In the genomic region with DNA sequence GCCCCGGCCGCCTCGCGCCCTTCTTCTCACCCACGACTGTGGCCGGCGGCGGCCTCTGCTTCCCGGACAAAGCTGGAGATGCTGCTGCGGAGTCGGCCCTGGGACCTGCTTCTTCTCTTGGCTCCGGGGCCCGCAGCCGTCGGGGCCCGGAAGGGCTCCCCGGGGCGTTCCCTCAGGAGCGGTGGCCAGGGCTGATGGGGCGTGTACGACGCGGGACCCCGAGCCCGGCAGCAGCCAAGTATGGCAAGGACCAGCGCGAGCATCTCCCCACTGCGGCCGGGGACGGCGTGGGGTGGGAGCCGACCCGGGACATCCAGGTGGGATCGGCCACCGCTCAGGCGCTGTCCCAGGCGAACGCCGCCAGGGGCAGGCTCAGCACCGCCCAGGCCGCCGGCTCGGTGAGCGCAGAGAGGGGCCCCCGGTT, we compare ENCODE assay signal across 9 cellular contexts. TPM values are rescaled to one million over a fixed set of nuclear protein-coding genes. Genes with fewer than 3 reads are reported as not detected.
A peak's percentile ranks its signal among the peaks of the same experiment; 100 is the strongest.
DNase-seq lines count a peak whose midpoint lies in the region; ATAC-seq and TF ChIP-seq lines count a peak whose summit lies in the region.
"Had no signal": no experiment of that assay in that cellular context is flagged by ENCODE, and none has a peak within 500 bp of the region (broad histone marks: within the 10 kb centered on the region; RNA-seq: fewer than 3 reads in every experiment).

No MANE protein-coding gene starts in this region.

- CTCF ChIA-PET in activated B cell treated with CpG ODN at 0.5 μM for 24 hours (lab: Charles Lee): no interaction called here

- no peak for TF ChIP-seq POLR2A in prostate gland (IDR thresholded peaks at IDR 0.05)

- H3K4me3 Mint-ChIP-seq in activated B cell treated with CpG ODN at 0.5 μM for 24 hours (peak overlapping the region; percentile 35), type B pancreatic cell (no peak overlapping the region)

- H3K9me3 ChIP-seq in prostate gland: no peaks in the 10 kb centered on the region

- peak overlapping the region; percentile 39 to 53 for H3K4me3 ChIP-seq in prostate gland

- POLR2A ChIA-PET in activated B cell treated with CpG ODN at 0.5 μM for 24 hours (lab: Charles Lee): no interaction called here

- 3% methylated on average over 21 of the region's 45 CpGs for WGBS in prostate gland

- H3K27ac Mint-ChIP-seq in activated B cell treated with CpG ODN at 0.5 μM for 24 hours (no peak overlapping the region), type B pancreatic cell (no peak overlapping the region)

- intact Hi-C loops in activated B cell treated with CpG ODN at 0.5 μM for 24 hours (cut with micrococcal nuclease) (loop anchor here (10.0 kb wide), 2 partner anchors 120 to 590 kb away; a partner anchor contains a TSS), left ventricle myocardium superior (cut with micrococcal nuclease) (no loop called here), prostate gland (cut with DNase I) (no loop called here)

- H3K4me1 Mint-ChIP-seq in activated B cell treated with CpG ODN at 0.5 μM for 24 hours (peaks cover 14% of the 10 kb centered on the region), type B pancreatic cell (ENCODE audit: unreplicated experiment) (no peaks in the 10 kb centered on the region)

- no peaks in the 10 kb centered on the region for H3K36me3 ChIP-seq in prostate gland

- peak overlapping the region; percentile 72 to 82 for H3K27ac ChIP-seq in prostate gland

- H3K27me3 Mint-ChIP-seq in activated B cell treated with CpG ODN at 0.5 μM for 24 hours: peaks cover 44% of the 10 kb centered on the region
- peaks cover 82% of the 10 kb centered on the region for H3K27me3 Mint-ChIP-seq in type B pancreatic cell

- DNase-seq in COLO668 (lab: John Stamatoyannopoulos, UW; ENCODE audit: unreplicated experiment): peak; percentile 15
- DNase-seq in activated B cell treated with CpG ODN at 0.5 μM for 24 hours: no peak
- peak; percentile 39 for DNase-seq in left ventricle myocardium superior
- no peak for DNase-seq in prostate gland (ENCODE audit: low spot score)
- DNase-seq in inferior parietal cortex (ENCODE audit: extremely low spot score): no peak
- DNase-seq in NCI-H1436 (lab: John Stamatoyannopoulos, UW): no peak
- no peak for DNase-seq in type B pancreatic cell (ENCODE audit: extremely low spot score, unreplicated experiment)
- DNase-seq in SW480 (ENCODE audit: low spot score): no peak
- DNase-seq: NCI-H1105 had no signal

- ATAC-seq in activated B cell treated with CpG ODN at 0.5 μM for 24 hours (ENCODE audit: low read depth) (no peak), left ventricle myocardium superior (peak; percentile 21)

- no peaks in the 10 kb centered on the region for H3K9me3 Mint-ChIP-seq in activated B cell treated with CpG ODN at 0.5 μM for 24 hours
- no peaks in the 10 kb centered on the region for H3K9me3 Mint-ChIP-seq in type B pancreatic cell

- no peak for TF ChIP-seq CTCF in activated B cell treated with CpG ODN at 0.5 μM for 24 hours (IDR thresholded peaks at IDR 0.05)
- peak in 1 of 4 experiments; percentile 24 for TF ChIP-seq CTCF in prostate gland (IDR thresholded peaks at IDR 0.05)
- TF ChIP-seq CTCF in type B pancreatic cell (conservative IDR thresholded peaks at IDR 0.05): no peak

- H3K27me3 ChIP-seq in prostate gland (replicated peaks; ENCODE audit: insufficient read depth): no peaks in the 10 kb centered on the region

- H3K4me1 ChIP-seq in prostate gland (replicated peaks): no peaks in the 10 kb centered on the region

- H3K36me3 Mint-ChIP-seq in activated B cell treated with CpG ODN at 0.5 μM for 24 hours (ENCODE audit: low read depth) (no peaks in the 10 kb centered on the region), type B pancreatic cell (no peaks in the 10 kb centered on the region)

RNA-seq across cellular contexts. Expression of a gene that starts 27.6 kb away (rescaled TPM):
- 24.6 and 25.1 TPM in 2 replicates for total RNA-seq in activated B cell treated with CpG ODN at 0.5 μM for 24 hours
- 14.7 TPM for total RNA-seq in left ventricle myocardium superior
- 10 to 100 TPM; 10.2 to 18.2 TPM for total RNA-seq in prostate gland
- 20.9 and 21.8 TPM in 2 replicates for total RNA-seq in type B pancreatic cell (ENCODE audit: low replicate concordance)

Comparison
In these comparisons a context has a peak if more than half of its experiments do, and no peak if none do; other contexts are left out.
1. DNase-seq: peak in COLO668 (single experiment) and left ventricle myocardium superior (single experiment); none in activated B cell treated with CpG ODN at 0.5 μM for 24 hours (single experiment), prostate gland (single experiment), inferior parietal cortex (single experiment), NCI-H1436 (single experiment), type B pancreatic cell (single experiment) and SW480 (single experiment).